7 cellular contexts compared by ENCODE assay signal in genomic region chr2:119617455-119617854, GRCh38.
"Had no signal": no experiment of that assay in that cellular context is flagged by ENCODE, and none has a peak within 500 bp of the region (broad histone marks: within the 10 kb centered on the region; RNA-seq: fewer than 3 reads in every experiment).

No MANE protein-coding gene starts in this region.

- DNase-seq: H9, HCEC 1CT, IMR-90 had no signal

- FAIRE-seq: H1, H54, HTR-8/SVneo had no signal

- H3K4me3 ChIP-seq: GM23338 had no signal

- ATAC-seq: GM23338 had no signal
